Comparison of ENCODE assay signal across 16 cellular contexts in the genomic region with DNA sequence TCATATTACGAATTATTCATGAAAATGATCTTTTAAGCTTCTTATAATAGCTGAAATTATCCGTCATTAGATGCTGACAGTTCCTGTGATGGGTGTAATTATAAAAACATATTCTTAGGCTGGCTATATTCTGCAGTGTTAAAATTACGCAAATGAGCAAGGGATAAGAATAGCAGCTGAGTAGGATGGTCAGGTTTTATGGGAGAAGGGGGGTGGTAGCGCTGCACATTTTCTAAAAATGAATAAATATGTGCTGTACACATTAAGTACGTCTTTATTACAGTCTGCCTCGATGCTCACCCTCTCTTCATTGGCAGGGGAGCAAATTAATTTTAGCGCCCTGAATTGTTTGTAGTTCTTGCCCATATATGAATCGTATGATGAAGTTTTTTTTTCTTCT.
DNase-seq lines count a peak whose midpoint lies in the region; ATAC-seq and TF ChIP-seq lines count a peak whose summit lies in the region.
"Had no signal": no experiment of that assay in that cellular context is flagged by ENCODE, and none has a peak within 500 bp of the region (broad histone marks: within the 10 kb centered on the region; RNA-seq: fewer than 3 reads in every experiment).

No MANE protein-coding gene starts in this region.

- H3K27me3 Mint-ChIP-seq in brain = no peaks in the 10 kb centered on the region
- H3K27me3 Mint-ChIP-seq: CD4-positive, alpha-beta memory T cell had no signal

- peaks cover 49% of the 10 kb centered on the region for H3K4me1 Mint-ChIP-seq in brain

- H3K36me3 ChIP-seq in tibial artery (peaks cover 0 to 11% (median 0%) of the 10 kb centered on the region in 3 donors), psoas muscle (ENCODE audit: insufficient read depth in 1 of 2, low read depth in 1 of 2) (no peaks in the 10 kb centered on the region)

- 88 to 92% (median 92%) methylated on average over 8 of the region's 8 CpGs for WGBS in psoas muscle, 3 donors

- H3K4me1 ChIP-seq in tibial artery (no peaks in the 10 kb centered on the region), psoas muscle (no peaks in the 10 kb centered on the region)

- H3K36me3 Mint-ChIP-seq in brain = no peaks in the 10 kb centered on the region

- DNase-seq in NCI-H748 (lab: John Stamatoyannopoulos, UW; ENCODE audit: unreplicated experiment) (peak; percentile 8), NCI-H748 treated with DMSO at 0.1 percent for 48 hours (lab: John Stamatoyannopoulos, UW) (no peak), retinal pigment epithelial cell (ENCODE audit: low read depth) (peak; percentile 16), tibial artery (no peak), psoas muscle (no peak)
- DNase-seq: C1 segment of cervical spinal cord; Calu3; CD4-positive, alpha-beta memory T cell; COR-L47; DMS53; DMS79 treated with DMSO at 0.1 percent for 48 hours; GF-D8; H9 had no signal

- peak overlapping the region in 4 of 5 experiments; percentile 19 to 94 (median 74) for H3K27ac Mint-ChIP-seq in brain
- H3K27ac Mint-ChIP-seq: GM23338, H9 had no signal

- TF ChIP-seq CTCF in brain (conservative IDR thresholded peaks at IDR 0.05) = no peak
- no peak for TF ChIP-seq CTCF in retinal pigment epithelial cell (conservative IDR thresholded peaks at IDR 0.05; ENCODE audit: low read depth, low read length)
- no peak for TF ChIP-seq CTCF in tibial artery (IDR thresholded peaks at IDR 0.05)
- TF ChIP-seq CTCF in psoas muscle (IDR thresholded peaks at IDR 0.05) = no peak

- no peaks in the 10 kb centered on the region for H3K9me3 ChIP-seq in tibial artery
- H3K9me3 ChIP-seq in psoas muscle = no peaks in the 10 kb centered on the region

- H3K9me3 Mint-ChIP-seq in brain = no peaks in the 10 kb centered on the region
- H3K9me3 Mint-ChIP-seq: CD4-positive, alpha-beta memory T cell; GM23338; H9 had no signal

- H3K27me3 ChIP-seq in tibial artery (no peaks in the 10 kb centered on the region), psoas muscle (ENCODE audit: insufficient read depth in 3 of 3, low read length in 2 of 3) (no peaks in the 10 kb centered on the region)

- peak overlapping the region in 2 of 5 experiments; percentile 16 to 39 for H3K4me3 Mint-ChIP-seq in brain
- H3K4me3 Mint-ChIP-seq: CD4-positive, alpha-beta memory T cell; GM23338; H9 had no signal

- H3K27ac ChIP-seq in tibial artery = no peak overlapping the region
- no peak overlapping the region for H3K27ac ChIP-seq in psoas muscle

- H3K4me3 ChIP-seq in retinal pigment epithelial cell (ENCODE audit: low read length) = no peak overlapping the region
- no peak overlapping the region for H3K4me3 ChIP-seq in tibial artery
- no peak overlapping the region for H3K4me3 ChIP-seq in psoas muscle
- H3K4me3 ChIP-seq: GM23338 had no signal

- ATAC-seq in psoas muscle = no peak
- ATAC-seq: GM23338, HCT116 had no signal

- intact Hi-C loops in tibial artery (cut with DNase I; ENCODE audit: low total_unique reads) (no loop called here), psoas muscle (cut with DNase I) (loop anchor here in 1 of 2 donors (5.0 kb wide), 1 partner anchor 1037 kb away; no protein-coding TSS in a partner anchor)

Comparison
In these comparisons a context has a peak if more than half of its experiments do, and no peak if none do; other contexts are left out.
1. DNase-seq: peak in NCI-H748 (single experiment) and retinal pigment epithelial cell (single experiment); none in NCI-H748 treated with DMSO at 0.1 percent for 48 hours (single experiment), tibial artery (0 of 2) and psoas muscle (0 of 2).